In the genomic region with DNA sequence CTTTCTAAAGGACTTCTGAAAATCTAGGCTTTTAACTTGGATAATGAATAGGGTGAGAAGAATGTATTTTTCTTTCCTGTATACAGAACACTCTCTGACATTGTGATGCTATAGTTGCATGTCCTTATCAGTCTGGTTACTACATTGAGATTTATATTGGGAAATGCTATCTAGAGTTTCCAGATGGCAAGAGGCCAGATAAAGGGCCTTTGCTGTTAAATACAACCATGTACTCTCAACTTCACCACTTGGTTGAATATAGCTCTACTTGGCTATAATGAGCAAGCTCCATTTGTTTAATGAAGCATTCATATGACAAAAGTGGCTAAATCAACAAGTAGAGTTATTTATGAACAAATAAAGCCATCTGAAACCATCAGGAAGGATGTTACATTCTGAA, we compare ENCODE assay signal across 17 cellular contexts.
DNase-seq lines count a peak whose midpoint lies in the region; ATAC-seq, FAIRE-seq and TF ChIP-seq lines count a peak whose summit lies in the region.
"Had no signal": no experiment of that assay in that cellular context is flagged by ENCODE, and none has a peak within 500 bp of the region (broad histone marks: within the 10 kb centered on the region; RNA-seq: fewer than 3 reads in every experiment).

No MANE protein-coding gene starts in this region.

- H4K5ac ChIP-seq in H9 (ENCODE audit: insufficient read length, low read depth, low read length): no peak overlapping the region

- no peak overlapping the region for H2AK5ac ChIP-seq in H9 (ENCODE audit: insufficient read length, low read length)

- H2BK5ac ChIP-seq in H9 (ENCODE audit: insufficient read length, low read length): no peak overlapping the region

- no peak for DNase-seq in CD4-positive, alpha-beta T cell
- no peak for DNase-seq in D721Med (ENCODE audit: insufficient read length, low spot score)
- DNase-seq in NCI-H524 (lab: John Stamatoyannopoulos, UW): peak; percentile 34 to 58
- DNase-seq in astrocyte (ENCODE audit: low read depth): no peak
- DNase-seq in H9: no peak
- DNase-seq in vagina (ENCODE audit: extremely low spot score in 2 of 2): no peak
- DNase-seq in H54 (ENCODE audit: insufficient read length, low spot score): no peak
- DNase-seq: activated CD4-positive, alpha-beta T cell treated with anti-CD3 and anti-CD28 coated beads for 4 hours; activated naive CD4-positive, alpha-beta T cell treated with anti-CD3 and anti-CD28 coated beads, Interleukin-2, amount 10 ng/mL, durations not matched to agents 7 days and 5 days; activated T-cell treated with anti-CD3 and anti-CD28 coated beads, Interleukin-2, amount 50 U/mL, for 72 hours; C1 segment of cervical spinal cord; mammary epithelial cell; NCI-H1417 treated with DMSO at 0.1 percent for 48 hours; Peyer's patch; sigmoid colon had no signal

- H3K18ac ChIP-seq in H9 (ENCODE audit: insufficient read length, low read depth, low read length): no peak overlapping the region

- H3K23me2 ChIP-seq in H9 (ENCODE audit: insufficient read length, low read depth, low read length, poor library complexity, severe bottlenecking): no peaks in the 10 kb centered on the region

- no peak overlapping the region for H2BK20ac ChIP-seq in H9 (ENCODE audit: low read depth, low read length, poor library complexity, severe bottlenecking)

- no peak overlapping the region for H3K4me3 Mint-ChIP-seq in CD4-positive, alpha-beta T cell
- no peak overlapping the region for H3K4me3 Mint-ChIP-seq in astrocyte (ENCODE audit: unreplicated experiment)
- H3K4me3 Mint-ChIP-seq in H9: no peak overlapping the region
- H3K4me3 Mint-ChIP-seq: activated naive CD4-positive, alpha-beta T cell treated with anti-CD3 and anti-CD28 coated beads, Interleukin-2, amount 10 ng/mL, durations not matched to agents 7 days and 5 days; activated T-cell treated with anti-CD3 and anti-CD28 coated beads, Interleukin-2, amount 50 U/mL, for 72 hours; stimulated activated naive CD8-positive, alpha-beta T cell treated with anti-CD3 and anti-CD28 coated beads, Interleukin-15, Interleukin-2, amounts not matched to agents 100 ng/mL and 50 ng/mL, for 24 hours had no signal

- peaks cover 59% of the 10 kb centered on the region for H3K4me1 Mint-ChIP-seq in CD4-positive, alpha-beta T cell (ENCODE audit: low read depth)
- peaks cover 5% of the 10 kb centered on the region for H3K4me1 Mint-ChIP-seq in astrocyte (ENCODE audit: low read depth, unreplicated experiment)
- H3K4me1 Mint-ChIP-seq in H9: peaks cover 5% of the 10 kb centered on the region in 2 experiments; a peak in 2 of 4 replicates

- no peak overlapping the region for H3K4ac ChIP-seq in H9 (ENCODE audit: low read depth, low read length)

- H3K23ac ChIP-seq in H9 (ENCODE audit: insufficient read length, low read depth, low read length): no peak overlapping the region

- no peak overlapping the region for H3K14ac ChIP-seq in H9 (ENCODE audit: insufficient read depth, low read length)

- ATAC-seq in CD4-positive, alpha-beta T cell (ENCODE audit: poor library complexity): no peak
- ATAC-seq: activated T-cell treated with anti-CD3 and anti-CD28 coated beads, Interleukin-2, amount 50 U/mL, for 72 hours had no signal

- H4K8ac ChIP-seq in H9 (replicated peaks; ENCODE audit: insufficient read length, low read depth, low read length): no peak overlapping the region

- no peak overlapping the region for H3T11ph ChIP-seq in H9 (ENCODE audit: low read length)

- no peaks in the 10 kb centered on the region for H3K27me3 ChIP-seq in CD4-positive, alpha-beta T cell (ENCODE audit: control insufficient read depth, insufficient read depth, low read length)
- H3K27me3 ChIP-seq in astrocyte (ENCODE audit: insufficient read depth, low read length) (no peaks in the 10 kb centered on the region), H9 (ENCODE audit: insufficient read depth, low read length) (no peaks in the 10 kb centered on the region), vagina (no peaks in the 10 kb centered on the region)
- H3K27me3 ChIP-seq: Peyer's patch, sigmoid colon had no signal

- FAIRE-seq in D721Med (lab: Jason Lieb, UNC) (peak; percentile 51), astrocyte (lab: Jason Lieb, UNC) (peak; percentile 34), H54 (lab: Jason Lieb, UNC) (no peak)
- FAIRE-seq: endometrium had no signal

- intact Hi-C loops in CD4-positive, alpha-beta T cell (cut with DNase I, micrococcal nuclease): loop anchor here in 1 of 2 experiments (10.0 kb wide), 1 partner anchor 91 kb away; the partner anchor contains the start of gene IGSF11
- intact Hi-C loops in vagina (cut with DNase I): no loop called here

- H3K4me3 ChIP-seq in astrocyte (ENCODE audit: insufficient read depth, low read depth, low read length): no peak overlapping the region
- no peak overlapping the region for H3K4me3 ChIP-seq in vagina
- H3K4me3 ChIP-seq: Peyer's patch, sigmoid colon had no signal

- H2AFZ ChIP-seq in astrocyte (ENCODE audit: low read depth, low read length): no peak overlapping the region
- H2AFZ ChIP-seq in H9 (ENCODE audit: low read length): no peak overlapping the region

- H3K79me2 ChIP-seq in astrocyte (ENCODE audit: insufficient read depth, low read length): no peaks in the 10 kb centered on the region
- H3K79me2 ChIP-seq in H9 (ENCODE audit: insufficient read depth, low read length): no peaks in the 10 kb centered on the region

- no peaks in the 10 kb centered on the region for H3K4me1 ChIP-seq in astrocyte (ENCODE audit: insufficient read depth, low read length)
- H3K4me1 ChIP-seq in H9 (ENCODE audit: insufficient read depth, low read length): no peaks in the 10 kb centered on the region
- no peaks in the 10 kb centered on the region for H3K4me1 ChIP-seq in vagina
- H3K4me1 ChIP-seq: Peyer's patch, sigmoid colon had no signal

- H2BK15ac ChIP-seq in H9 (ENCODE audit: low read depth, low read length): no peak overlapping the region

- H3K27ac Mint-ChIP-seq in CD4-positive, alpha-beta T cell: peak overlapping the region; percentile 49
- H3K27ac Mint-ChIP-seq in astrocyte (ENCODE audit: unreplicated experiment) (no peak overlapping the region), H9 (no peak overlapping the region)
- H3K27ac Mint-ChIP-seq: activated naive CD4-positive, alpha-beta T cell treated with anti-CD3 and anti-CD28 coated beads, Interleukin-2, amount 10 ng/mL, durations not matched to agents 7 days and 5 days; activated T-cell treated with anti-CD3 and anti-CD28 coated beads, Interleukin-2, amount 50 U/mL, for 72 hours; stimulated activated naive CD8-positive, alpha-beta T cell treated with anti-CD3 and anti-CD28 coated beads, Interleukin-15, Interleukin-2, amounts not matched to agents 100 ng/mL and 50 ng/mL, for 24 hours had no signal

- no peaks in the 10 kb centered on the region for H3K27me3 Mint-ChIP-seq in CD4-positive, alpha-beta T cell
- H3K27me3 Mint-ChIP-seq in astrocyte (ENCODE audit: low read depth, unreplicated experiment): no peaks in the 10 kb centered on the region
- H3K27me3 Mint-ChIP-seq in H9 (ENCODE audit: low read depth): no peaks in the 10 kb centered on the region; the same call in 1 of the 2 replicates
- H3K27me3 Mint-ChIP-seq: activated naive CD4-positive, alpha-beta T cell treated with anti-CD3 and anti-CD28 coated beads, Interleukin-2, amount 10 ng/mL, durations not matched to agents 7 days and 5 days; stimulated activated naive CD8-positive, alpha-beta T cell treated with anti-CD3 and anti-CD28 coated beads, Interleukin-15, Interleukin-2, amounts not matched to agents 100 ng/mL and 50 ng/mL, for 24 hours had no signal

- H3K9ac ChIP-seq in astrocyte (ENCODE audit: low read length) (no peak overlapping the region), H9 (ENCODE audit: extremely low read depth, insufficient read length, low read length) (no peak overlapping the region)

- no peak overlapping the region for H4K91ac ChIP-seq in H9 (ENCODE audit: insufficient read length, low read depth, low read length)

- TF ChIP-seq CTCF in CD4-positive, alpha-beta T cell (IDR thresholded peaks at IDR 0.05): no peak
- TF ChIP-seq CTCF in D721Med (IDR thresholded peaks at IDR 0.05; ENCODE audit: insufficient read depth, missing control alignments) (no peak), astrocyte (IDR thresholded peaks at IDR 0.05; ENCODE audit: insufficient read depth, low read depth, low read length) (no peak), H9 (conservative IDR thresholded peaks at IDR 0.05) (no peak), vagina (IDR thresholded peaks at IDR 0.05) (no peak)

- no peak overlapping the region for H2BK120ac ChIP-seq in H9 (ENCODE audit: low read depth, low read length, poor library complexity, severe bottlenecking)

- POLR2A ChIA-PET in CD4-positive, alpha-beta T cell (lab: Charles Lee): interaction anchor here (1.5 kb wide), 1 partner anchor 12 kb away, joined by 3 read pairs; no protein-coding TSS in a partner anchor

- no peaks in the 10 kb centered on the region for H4K20me1 ChIP-seq in astrocyte (ENCODE audit: insufficient read depth, low read length)
- no peaks in the 10 kb centered on the region for H4K20me1 ChIP-seq in H9 (ENCODE audit: control insufficient read depth, insufficient read depth, insufficient read length)

- H3K56ac ChIP-seq in H9 (ENCODE audit: insufficient read length, low read depth, low read length): no peak overlapping the region

- H3K27ac ChIP-seq in CD4-positive, alpha-beta T cell (ENCODE audit: low read depth, low read length): no peak overlapping the region
- no peak overlapping the region for H3K27ac ChIP-seq in astrocyte (ENCODE audit: low read depth, low read length)
- H3K27ac ChIP-seq in H9 (ENCODE audit: insufficient read length, low read depth, low read length): no peak overlapping the region
- no peak overlapping the region for H3K27ac ChIP-seq in vagina
- H3K27ac ChIP-seq: Peyer's patch, sigmoid colon had no signal

- TF ChIP-seq POLR2A in vagina (IDR thresholded peaks at IDR 0.05) (no peak), H54 (IDR thresholded peaks at IDR 0.05; ENCODE audit: low read depth, low read length) (no peak)

- peaks cover 2% of the 10 kb centered on the region for H3K9me3 Mint-ChIP-seq in CD4-positive, alpha-beta T cell
- no peaks in the 10 kb centered on the region for H3K9me3 Mint-ChIP-seq in astrocyte (ENCODE audit: unreplicated experiment)
- peaks cover 0 to 2% of the 10 kb centered on the region in 2 experiments; a peak in 2 of 5 replicates for H3K9me3 Mint-ChIP-seq in H9
- H3K9me3 Mint-ChIP-seq: stimulated activated naive CD8-positive, alpha-beta T cell treated with anti-CD3 and anti-CD28 coated beads, Interleukin-15, Interleukin-2, amounts not matched to agents 100 ng/mL and 50 ng/mL, for 24 hours had no signal

- H3K4me2 ChIP-seq in astrocyte (ENCODE audit: low read length) (no peak overlapping the region), H9 (ENCODE audit: insufficient read depth, insufficient read length, low read length) (no peak overlapping the region)

- no peaks in the 10 kb centered on the region for H3K9me3 ChIP-seq in CD4-positive, alpha-beta T cell (ENCODE audit: control insufficient read depth, low read length)
- H3K9me3 ChIP-seq in astrocyte (ENCODE audit: insufficient read depth, low read depth, low read length) (no peaks in the 10 kb centered on the region), H9 (ENCODE audit: control insufficient read depth, low read depth, low read length) (no peaks in the 10 kb centered on the region), vagina (no peaks in the 10 kb centered on the region)
- H3K9me3 ChIP-seq: Peyer's patch, sigmoid colon had no signal

- H3K36me3 ChIP-seq in astrocyte (ENCODE audit: insufficient read depth, low read length) (no peaks in the 10 kb centered on the region), vagina (no peaks in the 10 kb centered on the region)
- H3K36me3 ChIP-seq: Peyer's patch, sigmoid colon had no signal

- no peaks in the 10 kb centered on the region for H3K79me1 ChIP-seq in H9 (ENCODE audit: insufficient read depth, low read depth, low read length, poor library complexity, severe bottlenecking)

- H3K36me3 Mint-ChIP-seq in CD4-positive, alpha-beta T cell (ENCODE audit: low read depth): no peaks in the 10 kb centered on the region
- no peaks in the 10 kb centered on the region for H3K36me3 Mint-ChIP-seq in astrocyte (ENCODE audit: low read depth, unreplicated experiment)
- H3K36me3 Mint-ChIP-seq in H9 (ENCODE audit: insufficient read depth in 1 of 3, low read depth in 3 of 3): no peaks in the 10 kb centered on the region
- H3K36me3 Mint-ChIP-seq: activated naive CD4-positive, alpha-beta T cell treated with anti-CD3 and anti-CD28 coated beads, Interleukin-2, amount 10 ng/mL, durations not matched to agents 7 days and 5 days had no signal

- H2BK12ac ChIP-seq in H9 (ENCODE audit: insufficient read length, low read depth, low read length): no peak overlapping the region

- CTCF ChIA-PET in CD4-positive, alpha-beta T cell (lab: Charles Lee): no interaction called here

Comparison
In these comparisons a context has a peak if more than half of its experiments do, and no peak if none do; other contexts are left out.
1. DNase-seq: peak in NCI-H524 (2 of 2); none in CD4-positive, alpha-beta T cell (0 of 10), D721Med (single experiment), astrocyte (single experiment), H9 (single experiment), vagina (0 of 2) and H54 (single experiment).